1 cellular context compared by ENCODE assay signal in the genomic region with DNA sequence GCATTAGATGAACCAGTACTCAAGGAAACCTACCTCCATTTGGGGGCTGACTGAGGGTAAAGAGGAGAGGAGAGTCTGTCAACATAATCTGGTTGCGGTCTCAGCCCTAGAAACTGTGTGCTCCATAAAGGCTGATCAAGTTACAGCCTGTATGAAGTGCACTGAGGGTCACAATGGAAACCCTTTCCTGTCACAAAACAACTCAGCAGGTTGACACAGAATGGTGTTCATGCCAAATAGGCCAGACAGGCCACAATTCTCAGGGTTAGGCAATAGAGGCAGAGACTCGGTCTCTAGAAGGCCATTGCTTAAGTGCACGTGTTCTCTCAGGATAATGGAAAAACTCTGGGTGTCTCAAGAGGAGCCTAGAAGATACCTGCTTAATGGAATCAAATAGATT.
TF ChIP-seq lines count a peak whose summit lies in the region.

No MANE protein-coding gene starts in this region.

TF ChIP-seq in H1, 55 proteins besides CTCF, POLR2A, EP300 and RAD21:
- TF ChIP-seq, protein P1, sequence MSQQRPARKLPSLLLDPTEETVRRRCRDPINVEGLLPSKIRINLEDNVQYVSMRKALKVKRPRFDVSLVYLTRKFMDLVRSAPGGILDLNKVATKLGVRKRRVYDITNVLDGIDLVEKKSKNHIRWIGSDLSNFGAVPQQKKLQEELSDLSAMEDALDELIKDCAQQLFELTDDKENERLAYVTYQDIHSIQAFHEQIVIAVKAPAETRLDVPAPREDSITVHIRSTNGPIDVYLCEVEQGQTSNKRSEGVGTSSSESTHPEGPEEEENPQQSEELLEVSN (IDR thresholded peaks at IDR 0.05) = no peak
- no peak for TF ChIP-seq CBX5 (IDR thresholded peaks at IDR 0.05; ENCODE audit: low read depth, low read length)
- no peak for TF ChIP-seq ASH2L (IDR thresholded peaks at IDR 0.05; ENCODE audit: low read length)
- no peak for TF ChIP-seq BACH1 (IDR thresholded peaks at IDR 0.05; ENCODE audit: low read length)
- no peak for TF ChIP-seq CTBP2 (IDR thresholded peaks at IDR 0.05; ENCODE audit: borderline replicate concordance, insufficient read depth, insufficient read length, low read length)
- no peak for TF ChIP-seq KDM4A (IDR thresholded peaks at IDR 0.05; ENCODE audit: low read depth, low read length, severe bottlenecking)
- TF ChIP-seq SIX5 (IDR thresholded peaks at IDR 0.05; ENCODE audit: low read depth, low read length) = no peak
- no peak for TF ChIP-seq KDM1A (IDR thresholded peaks at IDR 0.05; ENCODE audit: borderline replicate concordance, low read length)
- no peak for TF ChIP-seq CBX8 (IDR thresholded peaks at IDR 0.05; ENCODE audit: borderline replicate concordance, low read depth, low read length)
- no peak for TF ChIP-seq EGR1 (IDR thresholded peaks at IDR 0.05; ENCODE audit: borderline replicate concordance, low read depth, low read length)
- TF ChIP-seq CEBPB (IDR thresholded peaks at IDR 0.05; ENCODE audit: low read depth, low read length) = no peak
- no peak for TF ChIP-seq MAX (IDR thresholded peaks at IDR 0.05)
- no peak for TF ChIP-seq GTF2F1 (IDR thresholded peaks at IDR 0.05; ENCODE audit: borderline replicate concordance, low read depth, low read length)
